In genomic region chr11:121446752-121447156, GRCh38 we compare ENCODE assay signal across 8 cellular contexts. TPM values are rescaled to one million over a fixed set of nuclear protein-coding genes. Genes with fewer than 3 reads are reported as not detected.
DNase-seq lines count a peak whose midpoint lies in the region; ATAC-seq, FAIRE-seq and TF ChIP-seq lines count a peak whose summit lies in the region.

No MANE protein-coding gene starts in this region.

- WGBS in HepG2 (ENCODE audit: low lambda C conversion rate): 53% methylated on average over 4 of the region's 4 CpGs
- 42 to 49% methylated on average over 4 of the region's 4 CpGs for WGBS in heart right ventricle, 2 donors

- peaks cover 14% of the 10 kb centered on the region for H3K36me3 Mint-ChIP-seq in T-helper 17 cell (ENCODE audit: low read depth)

- H3K4me1 ChIP-seq in HepG2 (ENCODE audit: insufficient read depth, low read length): peaks cover 60% of the 10 kb centered on the region
- peaks cover 0 to 53% (median 0%) of the 10 kb centered on the region in 9 donors for H3K4me1 ChIP-seq in heart right ventricle

- H3K27me3 ChIP-seq in HepG2 (ENCODE audit: control insufficient read depth in 1 of 2, insufficient read depth in 2 of 2, low read length in 2 of 2) (no peaks in the 10 kb centered on the region; a peak in 1 of 5 replicates), heart right ventricle (peaks cover 0 to 14% (median 8%) of the 10 kb centered on the region in 7 donors)

- TF ChIP-seq POLR2A in HepG2 (IDR thresholded peaks at IDR 0.05; ENCODE audit: insufficient read depth in 1 of 2, low read depth in 2 of 2, low read length in 2 of 2): no peak

- peaks cover 60% of the 10 kb centered on the region for H3K4me1 Mint-ChIP-seq in T-helper 17 cell

- H3K4me3 ChIP-seq in HepG2 (replicated peaks in 1 of 3; ENCODE audit: insufficient read depth in 1 of 3, low read depth in 2 of 3, low read length in 3 of 3) (no peak overlapping the region), heart right ventricle (no peak overlapping the region)

- no peak for TF ChIP-seq EP300 in HepG2 (IDR thresholded peaks at IDR 0.05; ENCODE audit: low read depth in 2 of 2, low read length in 2 of 2)
- no peak for TF ChIP-seq EP300 in HepG2 (CRISPR knock-in tag; IDR thresholded peaks at IDR 0.05; ENCODE audit: borderline replicate concordance)

- H3K36me3 ChIP-seq in HepG2 (replicated peaks in 1 of 2; ENCODE audit: control insufficient read depth in 1 of 2, insufficient read depth in 2 of 2, low read length in 2 of 2) (no peaks in the 10 kb centered on the region), heart right ventricle (no peaks in the 10 kb centered on the region)

- CTCF ChIA-PET in HepG2 (lab: Yijun Ruan, JAX; ENCODE audit: low intra/inter-chr PET ratio, low total read pairs): interaction anchor here (1.1 kb wide), 1 partner anchor 145 kb away, joined by 4 read pairs; no protein-coding TSS in a partner anchor

- intact Hi-C loops in HepG2 (cut with micrococcal nuclease; ENCODE audit: unreplicated experiment): loop anchor here (1.0 kb wide), 1 partner anchor 145 kb away; no protein-coding TSS in a partner anchor
- intact Hi-C loops in heart right ventricle (cut with DNase I): loop anchor here in 3 of 10 donors (5.0 to 10.0 kb wide), 2 partner anchors 122 to 124 kb away; no protein-coding TSS in a partner anchor

- no peaks in the 10 kb centered on the region for H4K20me1 ChIP-seq in HepG2 (ENCODE audit: insufficient read depth, low read length)

- peak overlapping the region; percentile 21 for H3K4me3 Mint-ChIP-seq in T-helper 17 cell

- no peak overlapping the region for H3K9ac ChIP-seq in HepG2 (ENCODE audit: insufficient read depth, low read depth, low read length)

- no peaks in the 10 kb centered on the region for H3K27me3 Mint-ChIP-seq in T-helper 17 cell

- in situ Hi-C loops in HepG2 (cut with HindIII; ENCODE audit: extremely low pct_ligation_motif_present, low pct_unique_long_range_greater_than_20kb): no loop called here

- H3K9me3 ChIP-seq in T-helper 17 cell (ENCODE audit: control insufficient read depth, low read length, poor library complexity, severe bottlenecking) (no peaks in the 10 kb centered on the region), HepG2 (ENCODE audit: low read length) (no peaks in the 10 kb centered on the region), heart right ventricle (no peaks in the 10 kb centered on the region)

- TF ChIP-seq CTCF in HepG2 (CRISPR knock-in tag; IDR thresholded peaks at IDR 0.05) (peak; percentile 46), heart right ventricle (IDR thresholded peaks at IDR 0.05) (peak in 2 of 9 donors; percentile 7 to 11)

- POLR2A ChIA-PET in HepG2 (lab: Yijun Ruan, JAX): no interaction called here

- no peak overlapping the region for H2AFZ ChIP-seq in HepG2 (ENCODE audit: low read length)

- BruUV-seq in HepG2 (replicated peaks; lab: Mats Ljungman, UMichigan): no TSS peak

- H3K79me2 ChIP-seq in HepG2 (ENCODE audit: insufficient read depth, low read length): no peaks in the 10 kb centered on the region

- H3K27ac Mint-ChIP-seq in T-helper 17 cell: peak overlapping the region; percentile 96

- ATAC-seq in GM21619 (IDR thresholded peaks at IDR 0.05; ENCODE audit: unreplicated experiment): peak; percentile 28
- ATAC-seq in T-helper 17 cell: no peak
- no peak for ATAC-seq in HepG2
- no peak for ATAC-seq in heart right ventricle
- ATAC-seq in HG03460 (IDR thresholded peaks at IDR 0.05; ENCODE audit: unreplicated experiment): no peak

- DNase-seq in COR-L47 (lab: John Stamatoyannopoulos, UW): peak; percentile 13
- DNase-seq in T-helper 17 cell: no peak
- peak; percentile 27 for DNase-seq in HepG2 (ENCODE audit: low spot score)
- DNase-seq in NCI-H2029 treated with DMSO at 0.1 percent for 48 hours (lab: John Stamatoyannopoulos, UW): no peak
- DNase-seq in T1000 (lab: John Stamatoyannopoulos, UW): no peak
- no peak for DNase-seq in heart right ventricle

- no peak for TF ChIP-seq RAD21 in HepG2 (CRISPR knock-in tag; IDR thresholded peaks at IDR 0.05)

- no peak for FAIRE-seq in HepG2 (lab: Jason Lieb, UNC)

- no peak overlapping the region for H3K27ac ChIP-seq in HepG2 (ENCODE audit: extremely low read length, insufficient read depth, low read length)
- peak overlapping the region in 1 of 10 donors; percentile 90 for H3K27ac ChIP-seq in heart right ventricle

- H3K4me2 ChIP-seq in HepG2 (ENCODE audit: low read depth, low read length): no peak overlapping the region; the same call in 1 of the 2 replicates

TF ChIP-seq in HepG2, 621 proteins besides CTCF, POLR2A, EP300 and RAD21:
- TF ChIP-seq STAG1 (CRISPR knock-in tag; IDR thresholded peaks at IDR 0.05): peak; percentile 68
- no peak for TF ChIP-seq ZMYM3 (CRISPR knock-in tag; IDR thresholded peaks at IDR 0.05)
- TF ChIP-seq SMC3 (IDR thresholded peaks at IDR 0.05; ENCODE audit: low read length): 0 out of 2 replicates have a peak, but pooled peaks have one; percentile 20
- no peak for TF ChIP-seq EHMT2 (IDR thresholded peaks at IDR 0.05; ENCODE audit: borderline replicate concordance, low read depth, low read length)

RNA-seq across cellular contexts. Expression of gene SORL1, which starts 5.4 kb away (rescaled TPM):
- total RNA-seq in T-helper 17 cell (100 to 1,000 TPM; 273 to 331 TPM), HepG2 (2016; rRNA removed; fragmentation: Illumina TruSeq; extraction: Trizol) (10.5 and 21.3 TPM in 2 replicates), heart right ventricle (10 to 100 TPM in 3 of 10 donors, 1 to 10 TPM in 7; 4.7 to 15.1 (median 9.0) TPM)
- 3.5 and 4.0 TPM in 2 replicates for total RNA-seq in HepG2 (2016; cell fraction: cytosol; rRNA removed; fragmentation: Illumina TruSeq; extraction: Trizol; ENCODE audit: low read depth)
- total RNA-seq in HepG2 (2016; cell fraction: insoluble cytoplasmic fraction; rRNA removed; fragmentation: Illumina TruSeq; extraction: Trizol): 8.7 and 19.9 TPM in 2 replicates
- total RNA-seq in HepG2 (2016; cell fraction: membrane; rRNA removed; fragmentation: Illumina TruSeq; extraction: Trizol): 5.1 and 5.3 TPM in 2 replicates
- 40.2 and 51.2 TPM in 2 replicates for total RNA-seq in HepG2 (2016; cell fraction: nucleus; rRNA removed; fragmentation: Illumina TruSeq; extraction: Trizol)
- polyA plus RNA-seq in HepG2 (2011; rRNA removed) (138 and 148 TPM in 2 replicates), heart right ventricle (under 1 TPM; 0.26 to 0.51 TPM)
- polyA plus RNA-seq in HepG2 (2011; cell fraction: cytosol; rRNA removed): 139 and 149 TPM in 2 replicates
- polyA plus RNA-seq in HepG2 (2011; cell fraction: nucleus; rRNA removed): 450 and 556 TPM in 2 replicates
- polyA plus RNA-seq in HepG2 (2012): 91.0 and 166 TPM in 2 replicates
- 0.50 and 0.54 TPM in 2 replicates for polyA plus RNA-seq in HepG2 (2016; cell fraction: cytosol; fragmentation: Illumina TruSeq; extraction: Trizol; ENCODE audit: low read depth)
- polyA plus RNA-seq in HepG2 (2016; cell fraction: insoluble cytoplasmic fraction; fragmentation: Illumina TruSeq; extraction: Trizol; ENCODE audit: low read depth): 4.0 and 5.0 TPM in 2 replicates
- 1.00 and 1.2 TPM in 2 replicates for polyA plus RNA-seq in HepG2 (2016; cell fraction: membrane; fragmentation: Illumina TruSeq; extraction: Trizol; ENCODE audit: low read depth)
- polyA plus RNA-seq in HepG2 (2016; cell fraction: nucleus; fragmentation: Illumina TruSeq; extraction: Trizol; ENCODE audit: insufficient read depth, low read depth): 20.9 and 24.9 TPM in 2 replicates
- 23.6 and 1,177 TPM in 2 replicates for polyA minus RNA-seq in HepG2 (2011; rRNA and poly(A)+ RNA removed; ENCODE audit: low replicate concordance)
- 280 and 339 TPM in 2 replicates for polyA minus RNA-seq in HepG2 (2011; cell fraction: cytosol; rRNA and poly(A)+ RNA removed)
- polyA minus RNA-seq in HepG2 (2011; cell fraction: nucleus; rRNA and poly(A)+ RNA removed): 516 and 542 TPM in 2 replicates

Comparison
In these comparisons a context has a peak if more than half of its experiments do, and no peak if none do; other contexts are left out.
1. DNase-seq: peak in COR-L47 (single experiment) and HepG2 (single experiment); none in T-helper 17 cell (0 of 3), NCI-H2029 treated with DMSO at 0.1 percent for 48 hours (single experiment), T1000 (single experiment) and heart right ventricle (0 of 2).
2. RNA of gene SORL1, which starts 5.4 kb away (total RNA-seq): 273 to 331 TPM in T-helper 17 cell; 3.5 to 51.2 TPM in HepG2 and 4.7 to 15.1 TPM in heart right ventricle; every median in the first group is over 4 times any median in the second.